In genomic region chr3:25604107-25604805, GRCh38 we compare ENCODE assay signal across 9 cellular contexts.
DNase-seq lines count a peak whose midpoint lies in the region; ATAC-seq, FAIRE-seq and TF ChIP-seq lines count a peak whose summit lies in the region.
"Had no signal": no experiment of that assay in that cellular context is flagged by ENCODE, and none has a peak within 500 bp of the region (broad histone marks: within the 10 kb centered on the region; RNA-seq: fewer than 3 reads in every experiment).

No MANE protein-coding gene starts in this region.

- H3K36me3 ChIP-seq in CD4-positive, CD25-positive, alpha-beta regulatory T cell (ENCODE audit: control insufficient read depth, insufficient read depth, low read length) = peaks cover 89% of the 10 kb centered on the region
- peaks cover 2% of the 10 kb centered on the region for H3K36me3 ChIP-seq in bronchial epithelial cell (ENCODE audit: control insufficient read depth, insufficient read depth, low read length)
- no peaks in the 10 kb centered on the region for H3K36me3 ChIP-seq in mucosa of descending colon (ENCODE audit: low read depth)

- H3K4me1 ChIP-seq in CD4-positive, CD25-positive, alpha-beta regulatory T cell (ENCODE audit: control insufficient read depth, insufficient read depth, low read length, poor library complexity, severe bottlenecking) = no peaks in the 10 kb centered on the region
- H3K4me1 ChIP-seq in mucosa of descending colon (ENCODE audit: low read depth) = no peaks in the 10 kb centered on the region

- H3K4me3 ChIP-seq in CD4-positive, CD25-positive, alpha-beta regulatory T cell (ENCODE audit: low read depth, low read length) = no peak overlapping the region
- no peak overlapping the region for H3K4me3 ChIP-seq in bronchial epithelial cell (ENCODE audit: low read depth, low read length)
- H3K4me3 ChIP-seq in mucosa of descending colon = no peak overlapping the region
- no peak overlapping the region for H3K4me3 ChIP-seq in lower leg skin (ENCODE audit: low read depth, poor library complexity, severe bottlenecking)

- ATAC-seq in CD4-positive, CD25-positive, alpha-beta regulatory T cell (ENCODE audit: low read depth in 2 of 2) = no peak
- peak; percentile 42 for ATAC-seq in mucosa of descending colon
- no peak for ATAC-seq in GM18519 (IDR thresholded peaks at IDR 0.05; ENCODE audit: low FRiP score, unreplicated experiment)
- ATAC-seq in GM19397 (IDR thresholded peaks at IDR 0.05; ENCODE audit: unreplicated experiment) = no peak

- no peak for TF ChIP-seq CTCF in bronchial epithelial cell (IDR thresholded peaks at IDR 0.05; ENCODE audit: insufficient read depth, low read length, severe bottlenecking)
- TF ChIP-seq CTCF in mucosa of descending colon (IDR thresholded peaks at IDR 0.05) = no peak
- TF ChIP-seq CTCF in lower leg skin (IDR thresholded peaks at IDR 0.05) = no peak

- no peak for DNase-seq in CD4-positive, CD25-positive, alpha-beta regulatory T cell
- peak; percentile 90 for DNase-seq in HT1080 (ENCODE audit: low read depth)
- peak; percentile 79 for DNase-seq in bronchial epithelial cell (ENCODE audit: low read depth)
- DNase-seq in mucosa of descending colon = no peak
- DNase-seq in stimulated activated naive CD4-positive, alpha-beta T cell treated with Interleukin-2 at 50 U/mL for 16 hours (lab: John Stamatoyannopoulos, UW) = no peak
- DNase-seq in lower leg skin (ENCODE audit: low spot score in 2 of 2) = no peak

- H3K27me3 ChIP-seq in CD4-positive, CD25-positive, alpha-beta regulatory T cell (ENCODE audit: control insufficient read depth, insufficient read depth, low read length) = no peaks in the 10 kb centered on the region
- H3K27me3 ChIP-seq in bronchial epithelial cell (ENCODE audit: control insufficient read depth, insufficient read depth, low read length) = no peaks in the 10 kb centered on the region

- no peak for TF ChIP-seq POLR2A in lower leg skin (IDR thresholded peaks at IDR 0.05)

- H3K9me3 ChIP-seq in CD4-positive, CD25-positive, alpha-beta regulatory T cell (ENCODE audit: control insufficient read depth in 2 of 2, low read length in 2 of 2) = no peaks in the 10 kb centered on the region
- no peaks in the 10 kb centered on the region for H3K9me3 ChIP-seq in mucosa of descending colon

- no peak overlapping the region for H3K27ac ChIP-seq in CD4-positive, CD25-positive, alpha-beta regulatory T cell (ENCODE audit: insufficient read depth, low read length, poor library complexity, severe bottlenecking)
- H3K27ac ChIP-seq: KMS-11 had no signal

- peaks cover 0 to 4% (median 2%) of the 10 kb centered on the region in 4 donors for H3K4me1 Mint-ChIP-seq in CD4-positive, CD25-positive, alpha-beta regulatory T cell

- intact Hi-C loops in mucosa of descending colon (cut with DNase I, micrococcal nuclease) (loop anchor here in 1 of 2 donors (10.0 kb wide), 1 partner anchor 141 kb away; no protein-coding TSS in a partner anchor), lower leg skin (cut with DNase I; ENCODE audit: low total_unique reads) (no loop called here)

- 69 to 78% methylated on average over 5 of the region's 5 CpGs for WGBS in lower leg skin, 2 donors

- H3K4me3 Mint-ChIP-seq in CD4-positive, CD25-positive, alpha-beta regulatory T cell = no peak overlapping the region

- H3K27ac Mint-ChIP-seq in CD4-positive, CD25-positive, alpha-beta regulatory T cell = peak overlapping the region; percentile 6 to 75 (median 23)

- peaks cover 55% of the 10 kb centered on the region for H3K36me3 Mint-ChIP-seq in CD4-positive, CD25-positive, alpha-beta regulatory T cell

- no peak for FAIRE-seq in bronchial epithelial cell (lab: Jason Lieb, UNC)

- no peaks in the 10 kb centered on the region for H3K9me3 Mint-ChIP-seq in CD4-positive, CD25-positive, alpha-beta regulatory T cell

- no peaks in the 10 kb centered on the region for H3K27me3 Mint-ChIP-seq in CD4-positive, CD25-positive, alpha-beta regulatory T cell

Comparison
In these comparisons a context has a peak if more than half of its experiments do, and no peak if none do; other contexts are left out.
1. DNase-seq: peak in HT1080 (single experiment) and bronchial epithelial cell (single experiment); none in CD4-positive, CD25-positive, alpha-beta regulatory T cell (0 of 3), mucosa of descending colon (0 of 3), stimulated activated naive CD4-positive, alpha-beta T cell treated with Interleukin-2 at 50 U/mL for 16 hours (single experiment) and lower leg skin (0 of 2).